In the genomic region with DNA sequence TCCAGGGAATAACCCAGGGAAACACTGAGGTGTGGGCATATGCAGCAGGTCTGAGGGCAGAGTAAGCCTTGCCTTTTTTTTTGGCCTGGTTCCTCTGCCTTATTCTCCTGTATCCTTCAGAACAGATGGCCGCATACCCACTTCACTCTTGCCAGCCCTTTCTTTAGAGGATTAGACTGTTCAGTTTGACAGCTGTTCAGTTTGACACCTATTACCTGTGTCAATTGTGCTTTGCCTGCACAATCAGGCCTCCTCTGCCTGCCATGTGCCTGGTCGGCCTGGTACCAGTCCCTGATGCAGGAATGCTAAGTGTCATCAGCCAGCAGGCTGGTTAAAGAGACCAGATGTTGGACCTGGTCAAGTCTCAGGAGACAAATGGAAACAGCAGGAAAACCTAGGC, we compare ENCODE assay signal across 29 cellular contexts. TPM values are rescaled to one million over a fixed set of nuclear protein-coding genes. Genes with fewer than 3 reads are reported as not detected.
"Had no signal": no experiment of that assay in that cellular context is flagged by ENCODE, and none has a peak within 500 bp of the region (broad histone marks: within the 10 kb centered on the region; RNA-seq: fewer than 3 reads in every experiment).

No MANE protein-coding gene starts in this region.

- H3K9me3 Mint-ChIP-seq: activated CD4-positive, alpha-beta memory T cell treated with anti-CD3 and anti-CD28 coated beads for 36 hours; activated T-cell treated with anti-CD3 and anti-CD28 coated beads, Interleukin-2, amount 50 U/mL, for 4 hours; activated T-helper 17 cell treated with anti-CD3 and anti-CD28 coated beads, Interleukin-2, amount 50 U/mL, for 72 hours; immature natural killer cell; mesothelial cell of epicardium; naive B cell; stimulated activated memory B cell treated with anti-CD40 and anti-IgM and Interleukin-4, amounts not matched to agents 10 μg/mL and 1 μg/mL and 100 μg/mL, for 72 hours; stimulated activated naive CD8-positive, alpha-beta T cell treated with anti-CD3 and anti-CD28 coated beads, Interleukin-15, amount 100 ng/mL, for 72 hours; type B pancreatic cell had no signal

- H3K4me3 Mint-ChIP-seq: activated CD4-positive, alpha-beta memory T cell treated with anti-CD3 and anti-CD28 coated beads for 36 hours; activated T-cell treated with anti-CD3 and anti-CD28 coated beads, Interleukin-2, amount 50 U/mL, for 4 hours; activated T-helper 17 cell treated with anti-CD3 and anti-CD28 coated beads, Interleukin-2, amount 50 U/mL, for 72 hours; immature natural killer cell; mesothelial cell of epicardium; naive B cell; stimulated activated memory B cell treated with anti-CD40 and anti-IgM and Interleukin-4, amounts not matched to agents 10 μg/mL and 1 μg/mL and 100 μg/mL, for 72 hours; stimulated activated naive CD8-positive, alpha-beta T cell treated with anti-CD3 and anti-CD28 coated beads, Interleukin-15, amount 100 ng/mL, for 72 hours; type B pancreatic cell had no signal

- H3K36me3 ChIP-seq: right atrium auricular region, uterus had no signal

- H3K4me3 ChIP-seq: heart left ventricle, right atrium auricular region, smooth muscle cell, uterus had no signal

- H3K27ac Mint-ChIP-seq: activated CD4-positive, alpha-beta memory T cell treated with anti-CD3 and anti-CD28 coated beads for 36 hours; activated T-helper 17 cell treated with anti-CD3 and anti-CD28 coated beads, Interleukin-2, amount 50 U/mL, for 72 hours; immature natural killer cell; mesothelial cell of epicardium; naive B cell; stimulated activated memory B cell treated with anti-CD40 and anti-IgM and Interleukin-4, amounts not matched to agents 10 μg/mL and 1 μg/mL and 100 μg/mL, for 72 hours; stimulated activated naive CD8-positive, alpha-beta T cell treated with anti-CD3 and anti-CD28 coated beads, Interleukin-15, amount 100 ng/mL, for 72 hours; type B pancreatic cell had no signal

- H3K27me3 Mint-ChIP-seq: activated CD4-positive, alpha-beta memory T cell treated with anti-CD3 and anti-CD28 coated beads for 36 hours; activated T-helper 17 cell treated with anti-CD3 and anti-CD28 coated beads, Interleukin-2, amount 50 U/mL, for 72 hours; naive B cell; stimulated activated memory B cell treated with anti-CD40 and anti-IgM and Interleukin-4, amounts not matched to agents 10 μg/mL and 1 μg/mL and 100 μg/mL, for 72 hours; stimulated activated naive CD8-positive, alpha-beta T cell treated with anti-CD3 and anti-CD28 coated beads, Interleukin-15, amount 100 ng/mL, for 72 hours; type B pancreatic cell had no signal

- DNase-seq: activated CD4-positive, alpha-beta memory T cell treated with anti-CD3 and anti-CD28 coated beads for 36 hours; activated CD4-positive, alpha-beta T cell treated with anti-CD3 and anti-CD28 coated beads for 48 hours; activated CD8-positive, alpha-beta memory T cell treated with anti-CD3 and anti-CD28 coated beads, Interleukin-2, amount 50 U/mL, for 48 hours; activated gamma-delta T cell treated with Interleukin-2 at 50 U/mL for 16 hours; activated naive CD4-positive, alpha-beta T cell treated with anti-CD3 and anti-CD28 coated beads, Interleukin-2, amount 50 U/mL, for 16 hours; activated T-cell treated with anti-CD3 and anti-CD28 coated beads, Interleukin-2, amount 50 U/mL, for 4 hours; amniotic stem cell; brain microvascular endothelial cell; foreskin fibroblast; heart left ventricle; hypothalamus; immature natural killer cell; naive B cell; nucleus accumbens; stimulated activated CD4-positive, alpha-beta T cell treated with anti-CD3 and anti-CD28 coated beads, Interleukin-1b, Interleukin-23, amount 100 ng/mL, for 48 hours; stimulated activated CD4-positive, alpha-beta T cell treated with anti-CD3 and anti-CD28 coated beads, Interleukin-4, amount 100 ng/mL, for 4 hours; stimulated activated CD8-positive, alpha-beta memory T cell treated with anti-CD3 and anti-CD28 coated beads, Interleukin-4, amount 100 ng/mL, for 48 hours; stimulated activated naive CD8-positive, alpha-beta T cell treated with anti-CD3 and anti-CD28 coated beads, Interleukin-15, amount 100 ng/mL, for 72 hours; substantia nigra; uterus had no signal

- H3K4me1 Mint-ChIP-seq: activated T-helper 17 cell treated with anti-CD3 and anti-CD28 coated beads, Interleukin-2, amount 50 U/mL, for 72 hours; mesothelial cell of epicardium; naive B cell; stimulated activated memory B cell treated with anti-CD40 and anti-IgM and Interleukin-4, amounts not matched to agents 10 μg/mL and 1 μg/mL and 100 μg/mL, for 72 hours had no signal

- H3K36me3 Mint-ChIP-seq: activated CD4-positive, alpha-beta memory T cell treated with anti-CD3 and anti-CD28 coated beads for 36 hours; naive B cell; stimulated activated memory B cell treated with anti-CD40 and anti-IgM and Interleukin-4, amounts not matched to agents 10 μg/mL and 1 μg/mL and 100 μg/mL, for 72 hours; type B pancreatic cell had no signal

- ATAC-seq: activated CD4-positive, CD25-positive, alpha-beta regulatory T cell treated with anti-CD3 and anti-CD28 coated beads, Interleukin-2, amount 50 U/mL, for 24 hours; activated T-cell treated with anti-CD3 and anti-CD28 coated beads, Interleukin-2, amount 50 U/mL, for 4 hours; activated T-helper 17 cell treated with anti-CD3 and anti-CD28 coated beads, Interleukin-2, amount 50 U/mL, for 72 hours; esophagus mucosa; stimulated activated memory B cell treated with anti-CD40 and anti-IgM and Interleukin-4, amounts not matched to agents 10 μg/mL and 1 μg/mL and 100 μg/mL, for 72 hours; stimulated activated naive CD8-positive, alpha-beta T cell treated with anti-CD3 and anti-CD28 coated beads, Interleukin-15, amount 100 ng/mL, for 72 hours had no signal

- H3K27ac ChIP-seq: brain microvascular endothelial cell, heart left ventricle, right atrium auricular region, uterus had no signal

- FAIRE-seq: astrocyte had no signal

- H3K27me3 ChIP-seq: brain microvascular endothelial cell, heart left ventricle, right atrium auricular region, uterus had no signal

- H3K9me3 ChIP-seq: heart left ventricle, right atrium auricular region, uterus had no signal

RNA-seq across cellular contexts. Expression of a gene that starts 22.3 kb away (rescaled TPM):
- total RNA-seq: mesothelial cell of epicardium had no signal
